8 cellular contexts compared by ENCODE assay signal in the genomic region with DNA sequence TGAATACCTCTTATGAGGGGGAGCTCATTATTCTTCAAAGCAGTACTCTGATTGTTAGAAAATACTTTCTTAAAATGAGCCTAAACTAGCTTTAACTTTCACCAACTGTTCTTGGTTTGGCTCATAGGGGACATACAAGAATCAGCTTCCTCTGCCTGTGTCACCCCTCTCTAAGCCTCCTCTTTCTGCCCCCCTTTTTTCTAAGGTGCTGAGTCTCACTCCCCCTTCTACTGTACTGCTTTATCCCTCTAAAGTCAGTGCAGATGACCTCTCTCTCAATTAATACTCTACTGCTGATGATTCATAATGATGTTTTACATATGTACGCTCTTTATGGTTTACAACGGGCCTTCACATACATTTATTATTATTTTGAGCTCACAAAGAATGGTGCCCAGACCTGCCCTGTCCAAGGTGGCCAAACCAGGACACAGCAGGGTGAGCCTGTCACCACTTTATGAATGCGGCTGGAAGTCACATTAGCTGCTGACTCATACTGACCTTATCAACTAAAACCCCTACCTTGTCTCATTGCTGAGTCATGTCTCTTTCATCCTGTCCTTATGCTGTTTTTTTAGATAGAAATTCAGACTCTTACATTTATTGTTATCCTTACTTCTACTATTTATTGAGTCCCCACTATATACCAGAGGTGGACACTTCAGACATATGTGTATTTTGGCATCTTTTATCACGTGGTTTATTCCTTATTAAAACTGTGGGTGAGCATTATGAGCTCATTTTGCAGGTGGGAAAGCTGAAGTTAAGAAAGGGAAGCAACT.
DNase-seq lines count a peak whose midpoint lies in the region; ATAC-seq and TF ChIP-seq lines count a peak whose summit lies in the region.

No MANE protein-coding gene starts in this region.

- H3K9ac ChIP-seq in GM23248 (no peak overlapping the region), fibroblast of lung (ENCODE audit: insufficient read depth, low read length) (no peak overlapping the region)

- WGBS in GM23248 (ENCODE audit: low coverage in 1 of 2, low lambda C conversion rate in 2 of 2, missing lambda C conversion rate in 2 of 2), 2 experiments, result 48 to 58% methylated on average over 4 of the region's 4 CpGs

- in situ Hi-C loops in GM23248 (cut with MboI), result no loop called here

- no peaks in the 10 kb centered on the region for H3K9me2 ChIP-seq in GM23248 (ENCODE audit: insufficient read depth)

- H3K4me2 ChIP-seq in GM23248 (ENCODE audit: unreplicated experiment), result no peak overlapping the region
- H3K4me2 ChIP-seq in fibroblast of lung (ENCODE audit: extremely low read depth, insufficient read depth, low read length), result no peak overlapping the region

- H3K36me3 ChIP-seq in GM23248 (ENCODE audit: low read depth) (no peaks in the 10 kb centered on the region), fibroblast of lung (ENCODE audit: control insufficient read depth, insufficient read depth, low read length) (no peaks in the 10 kb centered on the region), tibial artery (no peaks in the 10 kb centered on the region), ascending aorta (no peaks in the 10 kb centered on the region)

- H3K9me3 ChIP-seq in GM23248 (ENCODE audit: low read depth), result no peaks in the 10 kb centered on the region
- no peaks in the 10 kb centered on the region for H3K9me3 ChIP-seq in fibroblast of lung (ENCODE audit: control insufficient read depth, insufficient read depth, low read depth, low read length)
- no peaks in the 10 kb centered on the region for H3K9me3 ChIP-seq in tibial artery
- no peaks in the 10 kb centered on the region for H3K9me3 ChIP-seq in ascending aorta

- no peak overlapping the region for H3K4me3 ChIP-seq in GM23248
- H3K4me3 ChIP-seq in fibroblast of lung (replicated peaks in 1 of 4; ENCODE audit: control extremely low read depth in 1 of 4, insufficient read depth in 1 of 4, low read depth in 3 of 4, low read length in 4 of 4), result no peak overlapping the region
- H3K4me3 ChIP-seq in tibial artery, result no peak overlapping the region
- H3K4me3 ChIP-seq in ascending aorta, result no peak overlapping the region

- no peaks in the 10 kb centered on the region for H4K20me1 ChIP-seq in GM23248 (ENCODE audit: insufficient read depth)
- no peaks in the 10 kb centered on the region for H4K20me1 ChIP-seq in fibroblast of lung (ENCODE audit: control insufficient read depth, extremely low read depth, insufficient read depth, low read length)

- H2AFZ ChIP-seq in GM23248 (no peak overlapping the region), fibroblast of lung (ENCODE audit: low read length) (no peak overlapping the region)

- ATAC-seq in GM21423 (IDR thresholded peaks at IDR 0.05; ENCODE audit: unreplicated experiment), result no peak

- no peak overlapping the region for H3K27ac ChIP-seq in GM23248
- no peak overlapping the region for H3K27ac ChIP-seq in fibroblast of lung (ENCODE audit: insufficient read depth, low read length)
- H3K27ac ChIP-seq in tibial artery, result no peak overlapping the region
- no peak overlapping the region for H3K27ac ChIP-seq in ascending aorta

- H3K4me1 ChIP-seq in GM23248 (ENCODE audit: insufficient read depth), result no peaks in the 10 kb centered on the region
- H3K4me1 ChIP-seq in fibroblast of lung (ENCODE audit: control insufficient read depth, extremely low read depth, insufficient read depth, low read length), result no peaks in the 10 kb centered on the region
- H3K4me1 ChIP-seq in tibial artery, result no peaks in the 10 kb centered on the region
- H3K4me1 ChIP-seq in ascending aorta, result no peaks in the 10 kb centered on the region

- no peaks in the 10 kb centered on the region for H3K79me2 ChIP-seq in GM23248 (ENCODE audit: insufficient read depth)
- no peaks in the 10 kb centered on the region for H3K79me2 ChIP-seq in fibroblast of lung (ENCODE audit: control insufficient read depth, insufficient read depth, low read length)

- intact Hi-C loops in tibial artery (cut with DNase I; ENCODE audit: low total_unique reads) (no loop called here), ascending aorta (cut with DNase I) (no loop called here)

- H3F3A ChIP-seq in GM23248 (ENCODE audit: insufficient read depth), result no peaks in the 10 kb centered on the region

- DNase-seq in EH (ENCODE audit: low read depth) (peak; percentile 20), GM23248 (peak; percentile 14), NCI-H774 (lab: John Stamatoyannopoulos, UW) (peak; percentile 36), fibroblast of lung (ENCODE audit: low read depth in 2 of 2) (peak; percentile 51 to 76), tibial artery (no peak), AG08396 (ENCODE audit: low spot score) (no peak), ascending aorta (ENCODE audit: low spot score in 2 of 2) (no peak)

- H3K27me3 ChIP-seq in GM23248 (replicated peaks; ENCODE audit: insufficient read depth), result peaks cover 33% of the 10 kb centered on the region
- H3K27me3 ChIP-seq in fibroblast of lung (ENCODE audit: control insufficient read depth, insufficient read depth, low read length), result peaks cover 3% of the 10 kb centered on the region
- peaks cover 0 to 12% of the 10 kb centered on the region in 2 donors for H3K27me3 ChIP-seq in tibial artery
- no peaks in the 10 kb centered on the region for H3K27me3 ChIP-seq in ascending aorta

- TF ChIP-seq CTCF in fibroblast of lung (conservative IDR thresholded peaks at IDR 0.05 in 1 of 2, IDR thresholded peaks at IDR 0.05 in 1 of 2; ENCODE audit: low read depth in 1 of 2, low read length in 2 of 2) (no peak), tibial artery (IDR thresholded peaks at IDR 0.05) (no peak), ascending aorta (IDR thresholded peaks at IDR 0.05) (no peak)

Comparison
In these comparisons a context has a peak if more than half of its experiments do, and no peak if none do; other contexts are left out.
1. DNase-seq: peak in EH (single experiment), GM23248 (single experiment), NCI-H774 (single experiment) and fibroblast of lung (2 of 2); none in tibial artery (0 of 2), AG08396 (single experiment) and ascending aorta (0 of 2).